In genomic region chr1:36223996-36224536, GRCh38 we compare ENCODE assay signal across 8 cellular contexts. TPM values are rescaled to one million over a fixed set of nuclear protein-coding genes. Genes with fewer than 3 reads are reported as not detected.
DNase-seq lines count a peak whose midpoint lies in the region; ATAC-seq and TF ChIP-seq lines count a peak whose summit lies in the region.

Gene THRAP3 (plus strand): TSS chr1:36224443. CDS start chr1:36282564, 58,121 bp downstream.

- POLR2A ChIA-PET in activated B cell treated with CpG ODN at 0.5 μM for 24 hours (lab: Charles Lee), result interaction anchor here (0.7 to 4.2 kb wide), 27 partner anchors 10 to 337 kb away, joined by 3 to 62 read pairs (median 6); partner anchors contain the start of genes AGO3, MAP7D1, MRPS15 and SH3D21

- no peaks in the 10 kb centered on the region for H3K27me3 Mint-ChIP-seq in activated B cell treated with CpG ODN at 0.5 μM for 24 hours

- H3K9me3 Mint-ChIP-seq in activated B cell treated with CpG ODN at 0.5 μM for 24 hours, result no peaks in the 10 kb centered on the region

- peaks cover 47% of the 10 kb centered on the region for H3K36me3 Mint-ChIP-seq in activated B cell treated with CpG ODN at 0.5 μM for 24 hours (ENCODE audit: low read depth)

- peak; percentile 87 for TF ChIP-seq POLR2A in GM18951 (IDR thresholded peaks at IDR 0.05; ENCODE audit: extremely low read depth, insufficient read depth, insufficient read length)

- peak; percentile 94 for ATAC-seq in HG03196 (IDR thresholded peaks at IDR 0.05; ENCODE audit: unreplicated experiment)
- peak; percentile 89 for ATAC-seq in activated B cell treated with CpG ODN at 0.5 μM for 24 hours (ENCODE audit: low read depth)

- peak within 1 kb of the TSS; percentile 99 for H3K4me3 Mint-ChIP-seq in activated B cell treated with CpG ODN at 0.5 μM for 24 hours

- peaks cover 36% of the 10 kb centered on the region for H3K4me1 Mint-ChIP-seq in activated B cell treated with CpG ODN at 0.5 μM for 24 hours

- peak within 1 kb of the TSS; percentile 100 for H3K27ac Mint-ChIP-seq in activated B cell treated with CpG ODN at 0.5 μM for 24 hours

- peak within 1 kb of the TSS; percentile 99 for H3K27ac ChIP-seq in caudate nucleus (ENCODE audit: low read depth, low read length)

- TF ChIP-seq CTCF in activated B cell treated with CpG ODN at 0.5 μM for 24 hours (IDR thresholded peaks at IDR 0.05), result no peak

- peak; percentile 97 for DNase-seq in AG08395 (ENCODE audit: low spot score)
- peak; percentile 100 for DNase-seq in NCI-H345 (lab: John Stamatoyannopoulos, UW)
- peak; percentile 98 for DNase-seq in activated B cell treated with CpG ODN at 0.5 μM for 24 hours
- peak; percentile 91 to 100 (median 99) for DNase-seq in caudate nucleus (lab: John Stamatoyannopoulos, UW)
- DNase-seq in iPS-NIHi7 (ENCODE audit: extremely low spot score), result peak; percentile 97
- peak; percentile 99 for DNase-seq in smooth muscle cell of the brain vasculature (ENCODE audit: low read depth, low spot score)

- CTCF ChIA-PET in activated B cell treated with CpG ODN at 0.5 μM for 24 hours (lab: Charles Lee), result interaction anchor here (0.7 to 2.9 kb wide), 9 partner anchors 9 to 197 kb away, joined by 3 to 13 read pairs (median 4); no protein-coding TSS in a partner anchor

- intact Hi-C loops in activated B cell treated with CpG ODN at 0.5 μM for 24 hours (cut with micrococcal nuclease), result loop anchor here (1.0 to 5.0 kb wide), 11 partner anchors 8 to 1253 kb away; partner anchors contain the start of genes AGO3, KIAA0319L, NCDN and SFPQ

- in situ Hi-C loops in GM18951 (cut with MboI; ENCODE audit: low sequenced_read_pairs, unreplicated experiment), result no loop called here

RNA-seq across cellular contexts. Expression of gene THRAP3, which starts in this region (rescaled TPM):
- 142 and 145 TPM in 2 replicates for total RNA-seq in activated B cell treated with CpG ODN at 0.5 μM for 24 hours

Comparison
In these comparisons a context has a peak if more than half of its experiments do, and no peak if none do; other contexts are left out.
1. Peak in every context shown above with its lines: DNase-seq, ATAC-seq and H3K27ac ChIP-seq.